8 cellular contexts compared by ENCODE assay signal in genomic region chr12:50174971-50175715, GRCh38. TPM values are rescaled to one million over a fixed set of nuclear protein-coding genes. Genes with fewer than 3 reads are reported as not detected.
A peak's percentile ranks its signal among the peaks of the same experiment; 100 is the strongest.
DNase-seq lines count a peak whose midpoint lies in the region; TF ChIP-seq lines count a peak whose summit lies in the region.

No MANE protein-coding gene starts in this region.

- TF ChIP-seq CTCF in right atrium auricular region (IDR thresholded peaks at IDR 0.05) (peak; percentile 66 to 77), spleen (IDR thresholded peaks at IDR 0.05 in 8 of 11, conservative IDR thresholded peaks at IDR 0.05 in 3 of 11) (peak; percentile 27 to 78 (median 71)), WERI-Rb-1 (IDR thresholded peaks at IDR 0.05; ENCODE audit: low read depth, low read length) (no peak)

- peak; percentile 70 for DNase-seq in A172 (ENCODE audit: low spot score)
- DNase-seq in GDM1 (lab: John Stamatoyannopoulos, UW) = peak; percentile 12
- DNase-seq in NCI-H2029 (lab: John Stamatoyannopoulos, UW) = peak; percentile 56
- peak; percentile 96 for DNase-seq in adipocyte (ENCODE audit: low read depth)
- DNase-seq in right atrium auricular region (ENCODE audit: low spot score) = no peak
- DNase-seq in spleen = no peak
- DNase-seq in WERI-Rb-1 = no peak
- no peak for DNase-seq in stimulated activated CD4-positive, alpha-beta T cell treated with anti-CD3 and anti-CD28 coated beads, Interleukin-12 subunit alpha, Interleukin-12 subunit beta, amount 100 ng/mL, for 4 hours

- intact Hi-C loops in spleen (cut with DNase I; ENCODE audit: low total_unique reads) = loop anchor here (2.0 kb wide), 1 partner anchor 100 kb away; no protein-coding TSS in a partner anchor

- 71 to 80% (median 79%) methylated on average over 16 of the region's 16 CpGs for WGBS in spleen, 5 donors

- H3K9ac ChIP-seq in adipocyte (ENCODE audit: low read length) = no peak overlapping the region

- H3K9me3 ChIP-seq in adipocyte (ENCODE audit: control insufficient read depth, low read length) = peaks cover 2% of the 10 kb centered on the region
- H3K9me3 ChIP-seq in right atrium auricular region = no peaks in the 10 kb centered on the region
- H3K9me3 ChIP-seq in spleen = no peaks in the 10 kb centered on the region
- H3K9me3 ChIP-seq in WERI-Rb-1 (ENCODE audit: severe bottlenecking) = no peaks in the 10 kb centered on the region

- no peaks in the 10 kb centered on the region for H3K27me3 ChIP-seq in adipocyte (replicated peaks; ENCODE audit: control insufficient read depth, insufficient read depth, low read length)
- no peaks in the 10 kb centered on the region for H3K27me3 ChIP-seq in right atrium auricular region
- no peaks in the 10 kb centered on the region for H3K27me3 ChIP-seq in spleen (replicated peaks in 1 of 7)
- no peaks in the 10 kb centered on the region for H3K27me3 ChIP-seq in WERI-Rb-1 (ENCODE audit: insufficient read depth, low read depth, severe bottlenecking)

- no peak overlapping the region for H3K4me3 ChIP-seq in adipocyte (ENCODE audit: low read length)
- no peak overlapping the region for H3K4me3 ChIP-seq in right atrium auricular region
- H3K4me3 ChIP-seq in spleen = no peak overlapping the region
- H3K4me3 ChIP-seq in WERI-Rb-1 (ENCODE audit: low read depth, low read length) = no peak overlapping the region

- H3K4me1 ChIP-seq in adipocyte (ENCODE audit: control insufficient read depth, insufficient read depth, low read length) (peaks cover 4% of the 10 kb centered on the region), right atrium auricular region (no peaks in the 10 kb centered on the region), spleen (no peaks in the 10 kb centered on the region)

- TF ChIP-seq POLR2A in spleen (IDR thresholded peaks at IDR 0.05) = no peak

- H3K27ac ChIP-seq in right atrium auricular region = no peak overlapping the region
- H3K27ac ChIP-seq in spleen = no peak overlapping the region
- no peak overlapping the region for H3K27ac ChIP-seq in WERI-Rb-1

- H3K36me3 ChIP-seq in adipocyte (ENCODE audit: control insufficient read depth, insufficient read depth, low read length, severe bottlenecking) (peaks cover 41% of the 10 kb centered on the region), right atrium auricular region (peaks cover 17% of the 10 kb centered on the region), spleen (peaks cover 0 to 43% (median 28%) of the 10 kb centered on the region in 6 donors), WERI-Rb-1 (peaks cover 24% of the 10 kb centered on the region)

RNA-seq across cellular contexts. Expression of gene CERS5, which starts 8.0 kb away (rescaled TPM):
- 18.9 and 19.2 TPM in 2 replicates for total RNA-seq in A172 (2014; rRNA removed; shearing (Covaris generic))
- total RNA-seq in right atrium auricular region (10 to 100 TPM in 1 of 2 donors, 1 to 10 TPM in 1; 6.7 to 11.2 TPM), spleen (10 to 100 TPM; 21.8 to 55.9 (median 41.3) TPM)
- polyA plus RNA-seq in spleen = 10 to 100 TPM; 40.3 to 90.8 (median 58.1) TPM

Comparison
In these comparisons a context has a peak if more than half of its experiments do, and no peak if none do; other contexts are left out.
1. DNase-seq: peak in A172 (single experiment), GDM1 (single experiment), NCI-H2029 (single experiment) and adipocyte (single experiment); none in right atrium auricular region (single experiment), spleen (single experiment), WERI-Rb-1 (single experiment) and stimulated activated CD4-positive, alpha-beta T cell treated with anti-CD3 and anti-CD28 coated beads, Interleukin-12 subunit alpha, Interleukin-12 subunit beta, amount 100 ng/mL, for 4 hours (single experiment).